Comparison of ENCODE assay signal across 8 cellular contexts in genomic region chr18:33576999-33577687, GRCh38. TPM values are rescaled to one million over a fixed set of nuclear protein-coding genes. Genes with fewer than 3 reads are reported as not detected.
DNase-seq lines count a peak whose midpoint lies in the region; ATAC-seq and TF ChIP-seq lines count a peak whose summit lies in the region.

No MANE protein-coding gene starts in this region.

- H3K27me3 ChIP-seq in right atrium auricular region (no peaks in the 10 kb centered on the region), mucosa of rectum (ENCODE audit: control insufficient read depth in 2 of 2, insufficient read depth in 2 of 2, low read length in 2 of 2) (no peaks in the 10 kb centered on the region), vagina (no peaks in the 10 kb centered on the region)

- H3K36me3 ChIP-seq in right atrium auricular region (no peaks in the 10 kb centered on the region), mucosa of rectum (ENCODE audit: control insufficient read depth in 2 of 2, insufficient read depth in 2 of 2, low read length in 2 of 2) (no peaks in the 10 kb centered on the region), vagina (no peaks in the 10 kb centered on the region)

- H3K36me3 Mint-ChIP-seq in chondrocyte (ENCODE audit: low read depth), result peaks cover 3% of the 10 kb centered on the region

- peaks cover 21% of the 10 kb centered on the region for H3K4me1 Mint-ChIP-seq in chondrocyte (ENCODE audit: low read depth)

- peaks cover 2% of the 10 kb centered on the region for H3K27me3 Mint-ChIP-seq in chondrocyte (ENCODE audit: low read depth)

- ATAC-seq in Right ventricle myocardium inferior (no peak), GM18907 (IDR thresholded peaks at IDR 0.05; ENCODE audit: unreplicated experiment) (no peak)

- H3K9me3 Mint-ChIP-seq in chondrocyte (ENCODE audit: low read depth), result no peaks in the 10 kb centered on the region

- H3K4me3 Mint-ChIP-seq in chondrocyte (ENCODE audit: unreplicated experiment), result peak overlapping the region; percentile 98

- H3K27ac ChIP-seq in right atrium auricular region (peak overlapping the region; percentile 94 to 97), mucosa of rectum (ENCODE audit: low read depth in 2 of 2, low read length in 2 of 2) (no peak overlapping the region), vagina (peak overlapping the region; percentile 93)

- TF ChIP-seq CTCF in right atrium auricular region (IDR thresholded peaks at IDR 0.05), result no peak
- TF ChIP-seq CTCF in chondrocyte (IDR thresholded peaks at IDR 0.05), result no peak
- TF ChIP-seq CTCF in vagina (IDR thresholded peaks at IDR 0.05), result no peak

- H3K9me3 ChIP-seq in right atrium auricular region (no peaks in the 10 kb centered on the region), mucosa of rectum (ENCODE audit: control insufficient read depth in 2 of 2, low read length in 2 of 2) (no peaks in the 10 kb centered on the region), vagina (no peaks in the 10 kb centered on the region)

- H3K4me3 ChIP-seq in right atrium auricular region (peak overlapping the region; percentile 78 to 84), mucosa of rectum (ENCODE audit: low read length in 2 of 2) (peak overlapping the region; percentile 73 to 85), vagina (peak overlapping the region; percentile 84 to 93)

- intact Hi-C loops in Right ventricle myocardium inferior (cut with DNase I), result no loop called here
- intact Hi-C loops in vagina (cut with DNase I), result no loop called here

- H3K4me1 ChIP-seq in right atrium auricular region, result no peaks in the 10 kb centered on the region
- H3K4me1 ChIP-seq in mucosa of rectum (ENCODE audit: control insufficient read depth in 2 of 2, insufficient read depth in 2 of 2, low read length in 2 of 2), result peaks cover 6 to 8% of the 10 kb centered on the region in 2 donors
- peaks cover 6% of the 10 kb centered on the region for H3K4me1 ChIP-seq in vagina

- peak overlapping the region; percentile 91 for H3K27ac Mint-ChIP-seq in chondrocyte (ENCODE audit: unreplicated experiment)

- DNase-seq in right atrium auricular region (ENCODE audit: low spot score) (no peak), Right ventricle myocardium inferior (ENCODE audit: missing footprints) (no peak), chondrocyte (ENCODE audit: low spot score) (no peak), vagina (ENCODE audit: extremely low spot score in 2 of 2) (no peak), GOT3 (lab: John Stamatoyannopoulos, UW) (no peak), ecto neural progenitor cell (ENCODE audit: low spot score) (no peak)

- no peak for TF ChIP-seq POLR2A in vagina (IDR thresholded peaks at IDR 0.05)

- H3K9ac ChIP-seq in mucosa of rectum (ENCODE audit: low read depth in 1 of 2, low read length in 2 of 2), result peak overlapping the region in 1 of 2 donors; percentile 78

RNA-seq across cellular contexts. Expression of gene ASXL3, which starts 0.9 kb away (rescaled TPM):
- total RNA-seq in right atrium auricular region, result 1 to 10 TPM; 2.6 to 4.8 TPM
- total RNA-seq in Right ventricle myocardium inferior, result 3.2 TPM
- total RNA-seq in chondrocyte, result 3.4 to 14.5 TPM (median 3.9 TPM) in 3 replicates
- 5.9 TPM for total RNA-seq in vagina

Comparison
In these comparisons a context has a peak if more than half of its experiments do, and no peak if none do; other contexts are left out.
1. H3K27ac ChIP-seq: peak in right atrium auricular region (2 of 2) and vagina (single experiment); none in mucosa of rectum (0 of 2).
2. Peak in every context shown above with its lines, with median percentiles within 50 percentile points of each other: H3K4me3 ChIP-seq.